20 cellular contexts compared by ENCODE assay signal in genomic region chr6:108727966-108728730, GRCh38.
DNase-seq lines count a peak whose midpoint lies in the region; ATAC-seq and TF ChIP-seq lines count a peak whose summit lies in the region.
"Had no signal": no experiment of that assay in that cellular context is flagged by ENCODE, and none has a peak within 500 bp of the region (broad histone marks: within the 10 kb centered on the region; RNA-seq: fewer than 3 reads in every experiment).

No MANE protein-coding gene starts in this region.

- H3K4me2 ChIP-seq in hepatocyte, result no peak overlapping the region
- peak overlapping the region; percentile 57 for H3K4me2 ChIP-seq in smooth muscle cell

- H3K79me2 ChIP-seq in hepatocyte (no peaks in the 10 kb centered on the region), smooth muscle cell (ENCODE audit: low read depth) (no peaks in the 10 kb centered on the region)

- H3K9me3 ChIP-seq in SJCRH30 (replicated peaks) (0 out of 2 replicates have a peak, but pooled peaks cover 4% of the 10 kb centered on the region), hepatocyte (ENCODE audit: low read depth) (no peaks in the 10 kb centered on the region), smooth muscle cell (replicated peaks; ENCODE audit: low read depth) (no peaks in the 10 kb centered on the region)
- H3K9me3 ChIP-seq: BE2C, MG63 had no signal

- H3K27me3 ChIP-seq in HL-60 (ENCODE audit: insufficient read depth, poor library complexity, severe bottlenecking) (no peaks in the 10 kb centered on the region), SJCRH30 (no peaks in the 10 kb centered on the region), hepatocyte (no peaks in the 10 kb centered on the region), smooth muscle cell (ENCODE audit: low read depth) (peaks cover 4% of the 10 kb centered on the region)
- H3K27me3 ChIP-seq: BE2C, MG63 had no signal

- no peaks in the 10 kb centered on the region for H3K36me3 ChIP-seq in SJCRH30
- H3K36me3 ChIP-seq in hepatocyte (replicated peaks; ENCODE audit: insufficient read depth, low read depth), result no peaks in the 10 kb centered on the region
- no peaks in the 10 kb centered on the region for H3K36me3 ChIP-seq in smooth muscle cell (ENCODE audit: low read depth)
- H3K36me3 ChIP-seq: BE2C, MG63 had no signal

- H3K27ac ChIP-seq in HL-60 (replicated peaks) (0 out of 2 replicates have a peak overlapping the region, but pooled peaks have one; percentile 35), SJCRH30 (no peak overlapping the region), hepatocyte (peak overlapping the region; percentile 17), smooth muscle cell (ENCODE audit: low read depth) (no peak overlapping the region)

- H3K4me3 ChIP-seq in HL-60 (replicated peaks; ENCODE audit: insufficient read depth, low read length) (no peak overlapping the region), SJCRH30 (no peak overlapping the region), hepatocyte (no peak overlapping the region), smooth muscle cell (no peak overlapping the region)
- H3K4me3 ChIP-seq: MG63 had no signal

- H4K20me1 ChIP-seq in hepatocyte (ENCODE audit: insufficient read depth, poor library complexity, severe bottlenecking) (no peaks in the 10 kb centered on the region), smooth muscle cell (ENCODE audit: low read depth) (no peaks in the 10 kb centered on the region)

- TF ChIP-seq CTCF in HL-60 (IDR thresholded peaks at IDR 0.05; ENCODE audit: insufficient read depth, low read length), result no peak
- TF ChIP-seq CTCF in hepatocyte (IDR thresholded peaks at IDR 0.05; ENCODE audit: poor library complexity), result no peak
- no peak for TF ChIP-seq CTCF in smooth muscle cell (IDR thresholded peaks at IDR 0.05; ENCODE audit: borderline replicate concordance, insufficient read depth, poor library complexity, severe bottlenecking)

- no peak for ATAC-seq in GM19463 (IDR thresholded peaks at IDR 0.05; ENCODE audit: unreplicated experiment)
- ATAC-seq: HCT116, Right ventricle myocardium inferior had no signal

- H3K9me2 ChIP-seq in hepatocyte (replicated peaks; ENCODE audit: insufficient read depth), result no peaks in the 10 kb centered on the region

- peaks cover 5% of the 10 kb centered on the region for H3F3A ChIP-seq in smooth muscle cell (ENCODE audit: low read depth)

- peaks cover 5% of the 10 kb centered on the region for H3K4me1 ChIP-seq in SJCRH30
- H3K4me1 ChIP-seq in hepatocyte (ENCODE audit: insufficient read depth), result peaks cover 9% of the 10 kb centered on the region
- peaks cover 13% of the 10 kb centered on the region for H3K4me1 ChIP-seq in smooth muscle cell (ENCODE audit: low read depth)
- H3K4me1 ChIP-seq: BE2C had no signal

- 64% methylated on average over 13 of the region's 13 CpGs for WGBS in hepatocyte (ENCODE audit: low lambda C conversion rate, missing lambda C conversion rate)
- WGBS in smooth muscle cell (ENCODE audit: low lambda C conversion rate), result 41% methylated on average over 11 of the region's 13 CpGs

- no peak overlapping the region for H3K9ac ChIP-seq in smooth muscle cell (ENCODE audit: low read depth)

- no peak for DNase-seq in HL-60 (ENCODE audit: low read depth in 1 of 2, low spot score in 1 of 2)
- peak; percentile 49 to 71 for DNase-seq in SJCRH30
- no peak for DNase-seq in hepatocyte (ENCODE audit: low spot score)
- DNase-seq in smooth muscle cell (lab: John Stamatoyannopoulos, UW; ENCODE audit: unreplicated experiment), result no peak
- DNase-seq in DMS53 (lab: John Stamatoyannopoulos, UW), result no peak
- no peak for DNase-seq in dermis blood vessel endothelial cell
- DNase-seq: BE2C; CD4-positive, alpha-beta T cell; COR-L47; DMS 273 treated with DMSO at 0.1 percent for 48 hours; DND-41; GOT3; MG63; NCI-H1105 treated with DMSO at 0.1 percent for 48 hours; NCI-H2029 treated with DMSO at 0.1 percent for 48 hours; NCI-H2171; SW 1271 had no signal

- H2AFZ ChIP-seq in hepatocyte (no peak overlapping the region), smooth muscle cell (ENCODE audit: low read depth) (no peak overlapping the region)

Comparison
In these comparisons a context has a peak if more than half of its experiments do, and no peak if none do; other contexts are left out.
1. DNase-seq: peak in SJCRH30 (2 of 2); none in HL-60 (0 of 2), hepatocyte (single experiment), smooth muscle cell (single experiment), DMS53 (single experiment) and dermis blood vessel endothelial cell (single experiment).
2. H3K27ac ChIP-seq: peak in HL-60 (single experiment) and hepatocyte (single experiment); none in SJCRH30 (single experiment) and smooth muscle cell (single experiment).